Comparison of ENCODE assay signal across 31 cellular contexts in genomic region chr14:92240658-92241057, GRCh38.
DNase-seq lines count a peak whose midpoint lies in the region; ATAC-seq, FAIRE-seq and TF ChIP-seq lines count a peak whose summit lies in the region.
"Had no signal": no experiment of that assay in that cellular context is flagged by ENCODE, and none has a peak within 500 bp of the region (broad histone marks: within the 10 kb centered on the region; RNA-seq: fewer than 3 reads in every experiment).

No MANE protein-coding gene starts in this region.

- DNase-seq in K562 (ENCODE audit: extremely low read depth in 1 of 4, low spot score in 3 of 4), result no peak
- DNase-seq in coronary artery (ENCODE audit: low spot score), result no peak
- no peak for DNase-seq in sciatic nerve (ENCODE audit: low spot score)
- DNase-seq: 8988T; ACHN; AML-193; BE2C; C1 segment of cervical spinal cord; Caco-2; Calu3; CD4-positive, alpha-beta memory T cell; CD4-positive, alpha-beta T cell; CD4-positive, CD25-positive, alpha-beta regulatory T cell; CD8-positive, alpha-beta memory T cell; CD8-positive, alpha-beta T cell; COR-L47; DMS 273 treated with DMSO at 0.1 percent for 48 hours; DMS153; DMS53; DMS79; DMS79 treated with DMSO at 0.1 percent for 48 hours; DND-41; EL had no signal

- TF ChIP-seq EP300 in K562 (IDR thresholded peaks at IDR 0.05; ENCODE audit: low read length), result no peak

- intact Hi-C loops in K562 (cut with micrococcal nuclease), result no loop called here
- intact Hi-C loops in sciatic nerve (cut with DNase I), result no loop called here

- H3K4me1 ChIP-seq in HEK293 (ENCODE audit: control insufficient read depth, insufficient read depth, low read length) (no peaks in the 10 kb centered on the region), K562 (replicated peaks in 1 of 2; ENCODE audit: control insufficient read depth in 2 of 2, insufficient read depth in 2 of 2, low read length in 2 of 2) (no peaks in the 10 kb centered on the region)
- H3K4me1 ChIP-seq: A549, BE2C, Caco-2 had no signal

- no peak overlapping the region for H2AFZ ChIP-seq in K562 (ENCODE audit: low read depth, low read length)

- no peak for FAIRE-seq in K562 (lab: Jason Lieb, UNC)
- FAIRE-seq: A204.1, A549, D721Med had no signal

- H3K4me2 ChIP-seq in K562 (ENCODE audit: insufficient read depth, low read length), result no peak overlapping the region
- H3K4me2 ChIP-seq: A549, BLaER1 had no signal

- no peak for TF ChIP-seq CTCF in HEK293 (tag by site-specific recombination; IDR thresholded peaks at IDR 0.05)
- no peak for TF ChIP-seq CTCF in K562 (IDR thresholded peaks at IDR 0.05 in 2 of 3, conservative IDR thresholded peaks at IDR 0.05 in 1 of 3; ENCODE audit: insufficient read depth in 2 of 3, low read depth in 1 of 3, low read length in 3 of 3)
- TF ChIP-seq CTCF in coronary artery (IDR thresholded peaks at IDR 0.05), result no peak

- H3K4me3 ChIP-seq in HEK293 (ENCODE audit: low read depth, low read length), result no peak overlapping the region
- H3K4me3 ChIP-seq in K562, result no peak overlapping the region
- H3K4me3 ChIP-seq in coronary artery, result no peak overlapping the region
- H3K4me3 ChIP-seq: A549; BLaER1; BLaER1 treated with 17β-estradiol and CSF1 and Interleukin-3, amounts not matched to agents 10 nM and 100 nM had no signal

- no peaks in the 10 kb centered on the region for H3K9me1 ChIP-seq in K562 (ENCODE audit: control insufficient read depth, insufficient read depth, low read length)

- 0% methylated on average over 5 of the region's 5 CpGs for WGBS in K562 (ENCODE audit: insufficient coverage, low coverage, missing lambda C conversion rate)

- peaks cover 0 to 13% of the 10 kb centered on the region in 2 experiments; a peak in 2 of 5 replicates for H3K27me3 ChIP-seq in K562 (ENCODE audit: control insufficient read depth in 2 of 2, insufficient read depth in 2 of 2, low read length in 2 of 2)
- H3K27me3 ChIP-seq: BLaER1; BLaER1 treated with 17β-estradiol and CSF1 and Interleukin-3, amounts not matched to agents 10 nM and 100 nM had no signal

- ATAC-seq in K562 (no peak), sciatic nerve (no peak)
- ATAC-seq: A549; CD8-positive, alpha-beta T cell had no signal

- H3K36me3 ChIP-seq in HEK293 (ENCODE audit: control insufficient read depth in 2 of 2, insufficient read depth in 1 of 2, low read length in 2 of 2) (no peaks in the 10 kb centered on the region), K562 (ENCODE audit: control insufficient read depth, insufficient read depth, low read length) (no peaks in the 10 kb centered on the region)
- H3K36me3 ChIP-seq: BE2C, BLaER1 had no signal

- no peak for TF ChIP-seq RAD21 in K562 (CRISPR knock-in tag; conservative IDR thresholded peaks at IDR 0.05 in 1 of 2, IDR thresholded peaks at IDR 0.05 in 1 of 2)

- H3K27ac ChIP-seq in HEK293 (ENCODE audit: extremely low read depth, low read depth, low read length) (no peak overlapping the region), K562 (ENCODE audit: extremely low read depth, low read depth, low read length) (no peak overlapping the region), coronary artery (no peak overlapping the region)
- H3K27ac ChIP-seq: 22Rv1; A549; BLaER1; BLaER1 treated with 17β-estradiol and CSF1 and Interleukin-3, amounts not matched to agents 10 nM and 100 nM; C4-2B had no signal

- BruUV-seq in K562 (replicated peaks; lab: Mats Ljungman, UMichigan), result no TSS peak

- TF ChIP-seq POLR2A in K562 (conservative IDR thresholded peaks at IDR 0.05), result no peak

- H3K79me2 ChIP-seq in K562 (ENCODE audit: control insufficient read depth, insufficient read depth, low read length), result no peaks in the 10 kb centered on the region

- H3K9me3 ChIP-seq in HEK293 (ENCODE audit: control insufficient read depth, insufficient read depth, low read depth, low read length) (peaks cover 3% of the 10 kb centered on the region; the same call in 1 of the 2 replicates), K562 (replicated peaks; ENCODE audit: control insufficient read depth, insufficient read depth, low read depth, low read length) (no peaks in the 10 kb centered on the region)

- no peak overlapping the region for H3K9ac ChIP-seq in K562 (ENCODE audit: insufficient read depth in 1 of 2, low read depth in 2 of 2, low read length in 2 of 2)
- H3K9ac ChIP-seq: BLaER1; BLaER1 treated with 17β-estradiol and CSF1 and Interleukin-3, amounts not matched to agents 10 nM and 100 nM had no signal

- in situ Hi-C loops in K562 (cut with MboI), result no loop called here

- POLR2A ChIA-PET in HEK293 (lab: Yijun Ruan, JAX), result no interaction called here
- POLR2A ChIA-PET in K562 (lab: Yijun Ruan, JAX), result interaction anchor here (1.5 kb wide), 1 partner anchor 16 kb away, joined by 3 read pairs; no protein-coding TSS in a partner anchor

- CTCF ChIA-PET in HEK293 (lab: Yijun Ruan, JAX) (no interaction called here), K562 (lab: Yijun Ruan, JAX; ENCODE audit: low intra/inter-chr PET ratio) (no interaction called here)

- no peaks in the 10 kb centered on the region for H4K20me1 ChIP-seq in K562 (replicated peaks; ENCODE audit: control insufficient read depth, insufficient read depth, low read length)
- H4K20me1 ChIP-seq: BLaER1; BLaER1 treated with 17β-estradiol and CSF1 and Interleukin-3, amounts not matched to agents 10 nM and 100 nM had no signal

TF ChIP-seq in HEK293, 187 proteins besides CTCF, POLR2A, EP300 and RAD21 (continues in another document):
- TF ChIP-seq ZNF514 (tag by site-specific recombination; IDR thresholded peaks at IDR 0.05) (no peak), SP3 (tag by site-specific recombination; IDR thresholded peaks at IDR 0.05) (no peak), ZNF248 (tag by site-specific recombination; IDR thresholded peaks at IDR 0.05) (no peak), PRDM6 (tag by site-specific recombination; IDR thresholded peaks at IDR 0.05) (no peak)

TF ChIP-seq in K562, 482 proteins besides CTCF, POLR2A, EP300 and RAD21:
- TF ChIP-seq ZNF717 (CRISPR knock-in tag; IDR thresholded peaks at IDR 0.05) (no peak), RBM25 (IDR thresholded peaks at IDR 0.05; ENCODE audit: low read depth, low read length, severe bottlenecking) (peak; percentile 52), POLR2AphosphoS5 (IDR thresholded peaks at IDR 0.05; ENCODE audit: control insufficient read depth, insufficient read depth, low read depth, low read length) (no peak), ZBED1 (IDR thresholded peaks at IDR 0.05) (no peak), BCLAF1 (IDR thresholded peaks at IDR 0.05; ENCODE audit: borderline replicate concordance in 1 of 2, control insufficient read depth in 1 of 2, low read depth in 2 of 2, low read length in 1 of 2) (no peak), CXXC5 (CRISPR knock-in tag; IDR thresholded peaks at IDR 0.05) (no peak), ZNF764 (CRISPR knock-in tag; IDR thresholded peaks at IDR 0.05; ENCODE audit: low read depth) (no peak)
